Comparison of ENCODE assay signal across 13 cellular contexts in the genomic region with DNA sequence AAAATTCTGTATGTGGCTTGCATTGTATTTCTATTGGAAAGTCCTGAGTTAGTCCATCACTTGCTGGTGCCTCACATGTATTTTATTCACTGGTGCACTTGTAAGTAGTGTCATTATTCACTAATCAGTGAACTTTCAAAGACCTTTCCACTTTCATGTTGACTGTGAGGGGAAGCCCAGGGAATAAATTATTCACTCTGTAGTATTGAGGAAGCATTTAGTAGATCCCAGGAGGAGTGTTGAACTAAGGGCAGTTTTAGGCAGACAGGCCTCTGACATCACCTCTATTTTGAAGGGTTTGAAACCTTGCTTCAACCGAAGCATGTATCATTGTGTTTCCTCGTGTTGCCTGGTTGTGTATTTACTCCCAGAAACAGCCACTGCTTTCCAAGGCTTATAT.
DNase-seq lines count a peak whose midpoint lies in the region; ATAC-seq lines count a peak whose summit lies in the region.
"Had no signal": no experiment of that assay in that cellular context is flagged by ENCODE, and none has a peak within 500 bp of the region (broad histone marks: within the 10 kb centered on the region; RNA-seq: fewer than 3 reads in every experiment).

No MANE protein-coding gene starts in this region.

- ATAC-seq in GM18858 (IDR thresholded peaks at IDR 0.05; ENCODE audit: unreplicated experiment) (peak; percentile 96), GM19468 (IDR thresholded peaks at IDR 0.05; ENCODE audit: extremely low read depth, unreplicated experiment) (peak; percentile 67), HG02943 (IDR thresholded peaks at IDR 0.05; ENCODE audit: low read depth, unreplicated experiment) (peak; percentile 89), HG03571 (IDR thresholded peaks at IDR 0.05; ENCODE audit: unreplicated experiment) (peak; percentile 81)
- ATAC-seq: Panc1 had no signal

- no peak for DNase-seq in CD1c-positive myeloid dendritic cell (ENCODE audit: extremely low spot score)
- no peak for DNase-seq in T1000 (lab: John Stamatoyannopoulos, UW)
- DNase-seq in stimulated activated CD4-positive, alpha-beta T cell treated with anti-CD3 and anti-CD28 coated beads, Interleukin-2, amount 100 ng/mL, for 48 hours, result no peak
- no peak for DNase-seq in NCI-H345 treated with DMSO at 0.1 percent for 48 hours (lab: John Stamatoyannopoulos, UW; ENCODE audit: unreplicated experiment)
- DNase-seq: caudate nucleus; CD4-positive, alpha-beta memory T cell; islet precursor cell; small intestine had no signal
